Comparison of ENCODE assay signal across 1 cellular context in the genomic region with DNA sequence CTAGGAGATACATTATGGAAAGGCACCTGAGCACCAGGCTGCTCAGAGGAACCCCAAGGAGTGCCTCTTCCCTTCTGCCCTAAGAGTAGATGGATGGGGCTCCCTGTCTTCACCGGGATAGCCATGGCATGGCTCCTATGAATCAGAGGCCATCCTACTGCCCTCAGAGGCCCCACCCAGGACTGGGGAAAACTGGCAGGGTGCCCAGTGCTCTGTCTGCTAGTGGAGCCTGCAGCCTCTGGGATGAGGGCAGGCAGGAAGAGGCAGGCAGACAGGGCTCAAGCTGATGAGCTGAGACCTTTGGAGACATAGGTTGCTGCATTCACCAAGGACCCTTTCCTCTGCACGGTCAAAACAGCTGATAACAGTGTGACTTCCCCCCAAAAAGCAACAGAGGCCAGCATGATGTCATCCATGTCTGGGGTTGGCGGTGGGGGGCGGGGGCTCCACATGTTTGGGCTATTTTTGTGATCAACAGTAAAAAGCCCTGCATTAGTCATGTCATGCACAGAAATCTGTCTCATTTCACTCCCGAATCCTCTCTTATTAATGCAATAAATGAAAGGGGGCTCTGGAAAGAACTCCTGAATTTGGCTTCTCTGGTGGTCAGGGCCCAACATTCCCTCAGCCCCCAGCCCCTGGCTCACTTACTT.
TF ChIP-seq lines count a peak whose summit lies in the region.

No MANE protein-coding gene starts in this region.

TF ChIP-seq in HepG2, 621 proteins besides CTCF, POLR2A, EP300 and RAD21 (continued from another document):
- TF ChIP-seq ZMAT5 (CRISPR knock-in tag; IDR thresholded peaks at IDR 0.05; ENCODE audit: borderline replicate concordance, low read depth) (no peak), ZMYM2 (CRISPR knock-in tag; IDR thresholded peaks at IDR 0.05) (no peak), SRF (IDR thresholded peaks at IDR 0.05; ENCODE audit: low read depth, low read length) (no peak)
